ENCODE assay signal across 13 cellular contexts in genomic region chr2:85591563-85591962, GRCh38. TPM values are rescaled to one million over a fixed set of nuclear protein-coding genes. Genes with fewer than 3 reads are reported as not detected.
DNase-seq lines count a peak whose midpoint lies in the region; ATAC-seq and TF ChIP-seq lines count a peak whose summit lies in the region.
"Had no signal": no experiment of that assay in that cellular context is flagged by ENCODE, and none has a peak within 500 bp of the region (broad histone marks: within the 10 kb centered on the region; RNA-seq: fewer than 3 reads in every experiment).

No MANE protein-coding gene starts in this region.

- H3K36me3 Mint-ChIP-seq in T-helper 17 cell (ENCODE audit: low read depth) (peaks cover 5% of the 10 kb centered on the region), endothelial cell (ENCODE audit: low read depth, unreplicated experiment) (peaks cover 47% of the 10 kb centered on the region), nephron progenitor cell (ENCODE audit: low read depth) (no peaks in the 10 kb centered on the region)
- H3K36me3 Mint-ChIP-seq in activated CD4-positive, alpha-beta memory T cell treated with anti-CD3 and anti-CD28 coated beads, Interleukin-2, amount 10 ng/mL, durations not matched to agents 7 days and 5 days (ENCODE audit: low read depth): peaks cover 17% of the 10 kb centered on the region

- ATAC-seq in T-helper 17 cell (no peak), HG02678 (IDR thresholded peaks at IDR 0.05; ENCODE audit: unreplicated experiment) (no peak)
- ATAC-seq: activated T-helper 17 cell treated with anti-CD3 and anti-CD28 coated beads, Interleukin-2, amount 50 U/mL, for 72 hours; GM12878 had no signal

- POLR2A ChIA-PET in activated CD4-positive, alpha-beta memory T cell treated with anti-CD3 and anti-CD28 coated beads, Interleukin-2, amount 10 ng/mL, durations not matched to agents 7 days and 5 days (lab: Charles Lee): interaction anchor here (1.1 to 1.4 kb wide), 2 partner anchors 10 to 53 kb away, joined by 3 to 4 read pairs; partner anchors contain the start of gene MAT2A

- intact Hi-C loops in head of caudate nucleus (cut with DNase I): no loop called here

- DNase-seq in T-helper 17 cell (no peak), endothelial cell (ENCODE audit: low spot score) (no peak), nephron progenitor cell (no peak), head of caudate nucleus (no peak), AML-193 (lab: John Stamatoyannopoulos, UW) (no peak)
- DNase-seq in activated CD4-positive, alpha-beta memory T cell treated with anti-CD3 and anti-CD28 coated beads, Interleukin-2, amount 10 ng/mL, durations not matched to agents 7 days and 5 days: no peak
- DNase-seq: activated CD4-positive, alpha-beta T cell treated with anti-CD3 and anti-CD28 coated beads, Interleukin-2, amount 50 U/mL, for 4 hours; CD4-positive, alpha-beta T cell had no signal

- H3K9me3 Mint-ChIP-seq in endothelial cell (ENCODE audit: unreplicated experiment) (no peaks in the 10 kb centered on the region), nephron progenitor cell (no peaks in the 10 kb centered on the region)
- H3K9me3 Mint-ChIP-seq in activated CD4-positive, alpha-beta memory T cell treated with anti-CD3 and anti-CD28 coated beads, Interleukin-2, amount 10 ng/mL, durations not matched to agents 7 days and 5 days: no peaks in the 10 kb centered on the region
- H3K9me3 Mint-ChIP-seq: activated T-helper 17 cell treated with anti-CD3 and anti-CD28 coated beads, Interleukin-2, amount 50 U/mL, for 72 hours; CD4-positive, alpha-beta T cell had no signal

- peak overlapping the region; percentile 57 for H3K27ac Mint-ChIP-seq in T-helper 17 cell
- peak overlapping the region; percentile 100 for H3K27ac Mint-ChIP-seq in endothelial cell (ENCODE audit: unreplicated experiment)
- H3K27ac Mint-ChIP-seq in nephron progenitor cell: peak overlapping the region; percentile 39
- no peak overlapping the region for H3K27ac Mint-ChIP-seq in activated CD4-positive, alpha-beta memory T cell treated with anti-CD3 and anti-CD28 coated beads, Interleukin-2, amount 10 ng/mL, durations not matched to agents 7 days and 5 days
- H3K27ac Mint-ChIP-seq: CD4-positive, alpha-beta T cell had no signal

- peak overlapping the region; percentile 77 for H3K27ac ChIP-seq in temporal lobe (ENCODE audit: low read depth, low read length)

- peaks cover 38% of the 10 kb centered on the region for H3K4me1 Mint-ChIP-seq in T-helper 17 cell
- peaks cover 85% of the 10 kb centered on the region for H3K4me1 Mint-ChIP-seq in endothelial cell (ENCODE audit: unreplicated experiment)
- H3K4me1 Mint-ChIP-seq in nephron progenitor cell: peaks cover 56% of the 10 kb centered on the region
- H3K4me1 Mint-ChIP-seq in activated CD4-positive, alpha-beta memory T cell treated with anti-CD3 and anti-CD28 coated beads, Interleukin-2, amount 10 ng/mL, durations not matched to agents 7 days and 5 days: peaks cover 42% of the 10 kb centered on the region

- CTCF ChIA-PET in activated CD4-positive, alpha-beta memory T cell treated with anti-CD3 and anti-CD28 coated beads, Interleukin-2, amount 10 ng/mL, durations not matched to agents 7 days and 5 days (lab: Charles Lee): interaction anchor here (1.3 kb wide), 1 partner anchor 15 kb away, joined by 3 read pairs; no protein-coding TSS in a partner anchor

- H3K4me3 Mint-ChIP-seq in T-helper 17 cell: no peak overlapping the region
- H3K4me3 Mint-ChIP-seq in endothelial cell (ENCODE audit: unreplicated experiment): peak overlapping the region; percentile 67
- no peak overlapping the region for H3K4me3 Mint-ChIP-seq in nephron progenitor cell
- H3K4me3 Mint-ChIP-seq in activated CD4-positive, alpha-beta memory T cell treated with anti-CD3 and anti-CD28 coated beads, Interleukin-2, amount 10 ng/mL, durations not matched to agents 7 days and 5 days: no peak overlapping the region
- H3K4me3 Mint-ChIP-seq: activated T-helper 17 cell treated with anti-CD3 and anti-CD28 coated beads, Interleukin-2, amount 50 U/mL, for 72 hours had no signal

- no peak for TF ChIP-seq CTCF in endothelial cell (IDR thresholded peaks at IDR 0.05; ENCODE audit: unreplicated experiment)
- no peak for TF ChIP-seq CTCF in nephron progenitor cell (IDR thresholded peaks at IDR 0.05)

- H3K9me3 ChIP-seq in T-helper 17 cell (ENCODE audit: control insufficient read depth, low read length, poor library complexity, severe bottlenecking): no peaks in the 10 kb centered on the region

- H3K27me3 Mint-ChIP-seq in T-helper 17 cell (no peaks in the 10 kb centered on the region), endothelial cell (ENCODE audit: unreplicated experiment) (peaks cover 23% of the 10 kb centered on the region), nephron progenitor cell (ENCODE audit: low read depth, poor library complexity) (peaks cover 3% of the 10 kb centered on the region)
- no peaks in the 10 kb centered on the region for H3K27me3 Mint-ChIP-seq in activated CD4-positive, alpha-beta memory T cell treated with anti-CD3 and anti-CD28 coated beads, Interleukin-2, amount 10 ng/mL, durations not matched to agents 7 days and 5 days
- H3K27me3 Mint-ChIP-seq: activated T-helper 17 cell treated with anti-CD3 and anti-CD28 coated beads, Interleukin-2, amount 50 U/mL, for 72 hours; CD4-positive, alpha-beta T cell had no signal

RNA-seq across cellular contexts. Expression of gene RNF181, which starts 4.0 kb away (rescaled TPM):
- total RNA-seq in T-helper 17 cell (10 to 100 TPM; 42.8 to 43.3 TPM), endothelial cell (ENCODE audit: unreplicated experiment) (155 TPM), temporal lobe (38.8 TPM)
- 100 to 1,000 TPM; 117 to 121 TPM for total RNA-seq in activated CD4-positive, alpha-beta memory T cell treated with anti-CD3 and anti-CD28 coated beads, Interleukin-2, amount 10 ng/mL, durations not matched to agents 7 days and 5 days

RNA-seq across cellular contexts. Expression of gene VAMP5, which starts 7.3 kb away (rescaled TPM):
- total RNA-seq in T-helper 17 cell (10 to 100 TPM; 38.2 to 39.5 TPM), endothelial cell (ENCODE audit: unreplicated experiment) (296 TPM), temporal lobe (3.4 TPM)
- total RNA-seq in activated CD4-positive, alpha-beta memory T cell treated with anti-CD3 and anti-CD28 coated beads, Interleukin-2, amount 10 ng/mL, durations not matched to agents 7 days and 5 days: 10 to 100 TPM; 89.6 to 91.8 TPM
- total RNA-seq: SK-MEL-5 had no signal

RNA-seq across cellular contexts. Expression of gene TMEM150A, which starts 10.9 kb away (rescaled TPM):
- total RNA-seq in T-helper 17 cell (1 to 10 TPM; 6.4 to 7.7 TPM), endothelial cell (ENCODE audit: unreplicated experiment) (42.4 TPM), temporal lobe (4.2 TPM)
- 1 to 10 TPM; 1.3 to 2.0 TPM for total RNA-seq in activated CD4-positive, alpha-beta memory T cell treated with anti-CD3 and anti-CD28 coated beads, Interleukin-2, amount 10 ng/mL, durations not matched to agents 7 days and 5 days

RNA-seq across cellular contexts. Expression of gene VAMP8, which starts 14.2 kb away (rescaled TPM):
- total RNA-seq in T-helper 17 cell: 100 to 1,000 TPM in 1 of 2 donors, 10 to 100 TPM in 1; 82.3 to 104 TPM
- 225 TPM for total RNA-seq in endothelial cell (ENCODE audit: unreplicated experiment)
- 0.74 TPM for total RNA-seq in temporal lobe
- 100 to 1,000 TPM; 132 to 133 TPM for total RNA-seq in activated CD4-positive, alpha-beta memory T cell treated with anti-CD3 and anti-CD28 coated beads, Interleukin-2, amount 10 ng/mL, durations not matched to agents 7 days and 5 days

RNA-seq across cellular contexts. Expression of gene C2orf68, which starts 20.3 kb away (rescaled TPM):
- total RNA-seq in T-helper 17 cell (10 to 100 TPM; 31.2 to 37.3 TPM), endothelial cell (ENCODE audit: unreplicated experiment) (47.5 TPM), temporal lobe (16.0 TPM)
- total RNA-seq in activated CD4-positive, alpha-beta memory T cell treated with anti-CD3 and anti-CD28 coated beads, Interleukin-2, amount 10 ng/mL, durations not matched to agents 7 days and 5 days: 10 to 100 TPM; 48.8 to 50.9 TPM
